Comparison of ENCODE assay signal across 1 cellular context in the genomic region with DNA sequence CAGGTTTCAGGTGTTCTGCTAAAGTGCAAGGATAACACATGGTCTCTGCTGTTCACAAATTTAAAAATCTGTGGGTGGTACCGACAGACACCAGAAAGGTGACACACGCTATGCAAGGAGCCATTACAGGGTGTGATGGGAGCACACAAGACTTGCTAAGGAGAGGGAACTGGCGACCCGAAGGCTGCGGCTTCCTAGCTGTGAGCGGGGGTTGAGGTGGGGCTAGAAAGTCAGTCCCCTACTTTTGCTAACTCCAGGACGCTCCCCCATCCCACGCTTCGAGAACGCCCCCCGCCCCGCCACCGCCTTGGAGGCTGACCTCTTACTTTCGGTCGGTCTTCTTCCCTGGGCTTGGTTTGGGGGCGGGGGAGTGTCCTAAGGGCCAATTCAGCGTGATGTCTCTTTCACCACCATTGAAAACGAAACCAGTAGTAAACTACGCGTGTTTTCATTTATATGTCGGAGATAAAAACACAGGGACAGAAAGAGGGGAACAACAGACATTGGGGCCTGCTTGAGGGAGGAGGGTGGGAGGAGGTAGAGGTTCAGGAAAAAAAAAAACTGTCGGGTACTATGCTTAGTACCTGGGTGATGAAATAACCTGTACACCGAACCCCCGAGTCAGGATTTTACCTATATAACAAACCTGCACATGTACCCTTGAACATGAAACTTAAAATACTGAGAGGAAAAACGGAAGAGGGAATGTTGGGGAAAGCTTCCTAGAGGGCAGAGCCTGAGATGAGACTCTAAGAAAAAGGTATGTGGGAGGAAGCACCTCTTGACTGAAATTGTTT.
TF ChIP-seq lines count a peak whose summit lies in the region.

No MANE protein-coding gene starts in this region.

TF ChIP-seq in HCT116, 20 proteins besides CTCF, POLR2A, EP300 and RAD21 (continued from another document):
- TF ChIP-seq, protein P1, sequence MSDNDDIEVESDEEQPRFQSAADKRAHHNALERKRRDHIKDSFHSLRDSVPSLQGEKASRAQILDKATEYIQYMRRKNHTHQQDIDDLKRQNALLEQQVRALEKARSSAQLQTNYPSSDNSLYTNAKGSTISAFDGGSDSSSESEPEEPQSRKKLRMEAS (IDR thresholded peaks at IDR 0.05): no peak
- TF ChIP-seq JUND (IDR thresholded peaks at IDR 0.05): no peak
- TF ChIP-seq FOSL1 (IDR thresholded peaks at IDR 0.05; ENCODE audit: low read depth): no peak
- TF ChIP-seq POLR2AphosphoS5 (IDR thresholded peaks at IDR 0.05; ENCODE audit: low read depth, low read length): no peak; the same call in 1 of the 2 replicates
- no peak for TF ChIP-seq EZH2 (IDR thresholded peaks at IDR 0.05)
- no peak for TF ChIP-seq ELF1 (IDR thresholded peaks at IDR 0.05; ENCODE audit: borderline replicate concordance, low read depth)
- TF ChIP-seq ZFX (IDR thresholded peaks at IDR 0.05): no peak
- no peak for TF ChIP-seq SIN3A (IDR thresholded peaks at IDR 0.05; ENCODE audit: low read depth)
- no peak for TF ChIP-seq TCF7L2 (IDR thresholded peaks at IDR 0.05; ENCODE audit: borderline replicate concordance, extremely low read depth, insufficient read depth, insufficient read length)
- TF ChIP-seq SRF (IDR thresholded peaks at IDR 0.05; ENCODE audit: low read depth): no peak
- no peak for TF ChIP-seq EZH2phosphoT487 (IDR thresholded peaks at IDR 0.05; ENCODE audit: borderline replicate concordance)
- no peak for TF ChIP-seq CEBPB (IDR thresholded peaks at IDR 0.05; ENCODE audit: low read depth)
- TF ChIP-seq ZNF274 (IDR thresholded peaks at IDR 0.05; ENCODE audit: low read depth, low read length): no peak
